In genomic region chr10:17228081-17229015, GRCh38 we compare ENCODE assay signal across 8 cellular contexts. TPM values are rescaled to one million over a fixed set of nuclear protein-coding genes. Genes with fewer than 3 reads are reported as not detected.
DNase-seq lines count a peak whose midpoint lies in the region; ATAC-seq and TF ChIP-seq lines count a peak whose summit lies in the region.

TSS of gene VIM (plus strand) at chr10:17228241. CDS start at chr10:17229423, 1,182 bp downstream.

- peaks cover 45% of the 10 kb centered on the region for H3K4me1 Mint-ChIP-seq in activated naive CD4-positive, alpha-beta T cell treated with anti-CD3 and anti-CD28 coated beads for 36 hours (ENCODE audit: low read depth)

- H3K27me3 ChIP-seq in ACC112 (ENCODE audit: insufficient read depth, low read length) = no peaks in the 10 kb centered on the region
- H3K27me3 ChIP-seq in gastroesophageal sphincter = no peaks in the 10 kb centered on the region

- peak within 1 kb of the TSS; percentile 80 for H3K4me3 Mint-ChIP-seq in activated naive CD4-positive, alpha-beta T cell treated with anti-CD3 and anti-CD28 coated beads for 36 hours

- peak; percentile 46 to 72 for TF ChIP-seq POLR2A in gastroesophageal sphincter (IDR thresholded peaks at IDR 0.05)

- H3K36me3 ChIP-seq in ACC112 (ENCODE audit: insufficient read depth, low read length) (peaks cover 38% of the 10 kb centered on the region), gastroesophageal sphincter (peaks cover 0 to 14% of the 10 kb centered on the region in 2 donors)

- CTCF ChIA-PET in activated naive CD4-positive, alpha-beta T cell treated with anti-CD3 and anti-CD28 coated beads for 36 hours (lab: Charles Lee) = interaction anchor here (0.6 to 3.2 kb wide), 7 partner anchors 17 to 385 kb away, joined by 3 to 19 read pairs (median 6); partner anchors contain the start of gene TRDMT1

- peaks cover 2% of the 10 kb centered on the region for H3K27me3 Mint-ChIP-seq in activated naive CD4-positive, alpha-beta T cell treated with anti-CD3 and anti-CD28 coated beads for 36 hours (ENCODE audit: low read depth)

- peak; percentile 32 for ATAC-seq in GM18870 (IDR thresholded peaks at IDR 0.05; ENCODE audit: unreplicated experiment)
- ATAC-seq in HG03159 (IDR thresholded peaks at IDR 0.05; ENCODE audit: unreplicated experiment) = peak; percentile 35
- ATAC-seq in gastroesophageal sphincter = peak; percentile 84
- peak; percentile 84 for ATAC-seq in omental fat pad (ENCODE audit: low FRiP score)

- H3K36me3 Mint-ChIP-seq in activated naive CD4-positive, alpha-beta T cell treated with anti-CD3 and anti-CD28 coated beads for 36 hours (ENCODE audit: low read depth) = no peaks in the 10 kb centered on the region

- WGBS in gastroesophageal sphincter (ENCODE audit: low coverage in 1 of 2), 2 donors = 0% methylated on average over 3 to 24 of the region's 78 CpGs

- no peak for TF ChIP-seq EP300 in gastroesophageal sphincter (IDR thresholded peaks at IDR 0.05)

- peak within 1 kb of the TSS; percentile 73 for H3K27ac Mint-ChIP-seq in activated naive CD4-positive, alpha-beta T cell treated with anti-CD3 and anti-CD28 coated beads for 36 hours

- H3K4me1 ChIP-seq in ACC112 (ENCODE audit: control insufficient read depth, insufficient read depth, low read length, unreplicated experiment) (peaks cover 14% of the 10 kb centered on the region), gastroesophageal sphincter (peaks cover 0 to 50% (median 15%) of the 10 kb centered on the region in 3 donors)

- DNase-seq in SK-MEL-5 (ENCODE audit: low read depth, low spot score) = peak; percentile 86
- DNase-seq in activated naive CD4-positive, alpha-beta T cell treated with anti-CD3 and anti-CD28 coated beads for 36 hours = peak; percentile 90
- DNase-seq in omental fat pad (ENCODE audit: low spot score) = peak; percentile 84

- TF ChIP-seq CTCF in gastroesophageal sphincter (IDR thresholded peaks at IDR 0.05) = peak in 2 of 4 experiments; percentile 13 to 31
- no peak for TF ChIP-seq CTCF in omental fat pad (IDR thresholded peaks at IDR 0.05)

- no peaks in the 10 kb centered on the region for H3K9me3 ChIP-seq in gastroesophageal sphincter

- H3K9me3 Mint-ChIP-seq in activated naive CD4-positive, alpha-beta T cell treated with anti-CD3 and anti-CD28 coated beads for 36 hours = no peaks in the 10 kb centered on the region

- H3K4me3 ChIP-seq in ACC112 (ENCODE audit: low read depth, low read length) (peak within 1 kb of the TSS; percentile 97), gastroesophageal sphincter (peak within 1 kb of the TSS; percentile 60 to 77)

- H2AFZ ChIP-seq in ACC112 (ENCODE audit: low read length, unreplicated experiment) = peak within 1 kb of the TSS; percentile 29

- intact Hi-C loops in activated naive CD4-positive, alpha-beta T cell treated with anti-CD3 and anti-CD28 coated beads for 36 hours (cut with micrococcal nuclease) = loop anchor here (1.0 to 5.0 kb wide), 7 partner anchors 84 to 1429 kb away; partner anchors contain the start of genes ARL5B and STAM

- in situ Hi-C loops in SK-MEL-5 (cut with HindIII; ENCODE audit: low pct_unique_long_range_greater_than_20kb, low sequenced_read_pairs) = loop anchor here (25.0 kb wide), 1 partner anchor 366 kb away; no protein-coding TSS in a partner anchor

- H3K79me2 ChIP-seq in ACC112 (ENCODE audit: control insufficient read depth, insufficient read depth, low read length, unreplicated experiment) = peaks cover 47% of the 10 kb centered on the region

- H3K27ac ChIP-seq in ACC112 (ENCODE audit: low read depth, low read length) (peak within 1 kb of the TSS; percentile 98), gastroesophageal sphincter (peak within 1 kb of the TSS; percentile 79 to 94 (median 92)), temporal lobe (ENCODE audit: low read depth, low read length) (peak within 1 kb of the TSS; percentile 72)

RNA-seq across cellular contexts. Expression of gene VIM, which starts in this region (rescaled TPM):
- total RNA-seq in SK-MEL-5 (2014; rRNA removed; shearing (Covaris generic)) = 2,222 and 2,306 TPM in 2 replicates
- polyA plus RNA-seq in SK-MEL-5 (2015; cell fraction: cytosol; rRNA removed) = 2,226 and 2,601 TPM in 2 replicates
- 999 and 1,074 TPM in 2 replicates for polyA plus RNA-seq in SK-MEL-5 (2015; cell fraction: nucleus; rRNA removed)
- total RNA-seq in activated naive CD4-positive, alpha-beta T cell treated with anti-CD3 and anti-CD28 coated beads for 36 hours = 10 to 100 TPM; 58.3 to 60.6 TPM
- total RNA-seq in gastroesophageal sphincter = 1,000 to 10,000 TPM; 1,560 to 2,767 (median 2,026) TPM
- total RNA-seq in omental fat pad = 1,000 to 10,000 TPM; 3,307 to 6,426 (median 5,180) TPM
- 268 TPM for total RNA-seq in temporal lobe

Comparison
In these comparisons a context has a peak if more than half of its experiments do, and no peak if none do; other contexts are left out.
1. Peak in every context shown above with its lines: DNase-seq, ATAC-seq, H3K4me3 ChIP-seq and H3K27ac ChIP-seq.
2. ATAC-seq: peak in every context shown above with its lines; median percentile 84 in gastroesophageal sphincter; 84 in omental fat pad; 35 in HG03159; 32 in GM18870.